Comparison of ENCODE assay signal across 24 cellular contexts in the genomic region with DNA sequence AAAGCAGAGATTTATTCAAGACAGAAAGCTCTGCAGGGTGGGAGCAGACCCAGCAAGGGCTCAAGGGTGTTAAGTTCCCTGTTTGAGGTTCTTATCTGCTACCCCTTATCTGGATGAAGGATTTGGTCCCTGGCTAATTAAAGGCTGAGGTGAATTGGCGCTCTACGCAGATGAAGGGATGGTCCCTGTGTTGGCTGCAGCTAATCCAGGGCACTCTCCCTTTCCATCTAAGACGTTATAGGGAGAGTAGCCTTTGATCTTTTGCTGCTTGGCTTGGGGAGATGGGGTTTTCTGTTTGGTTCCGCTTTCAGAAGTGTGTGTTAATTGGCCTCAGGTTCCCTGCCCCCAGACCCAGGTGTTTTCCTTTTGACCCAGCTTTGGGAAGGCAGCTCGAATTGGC. TPM values are rescaled to one million over a fixed set of nuclear protein-coding genes. Genes with fewer than 3 reads are reported as not detected.
DNase-seq lines count a peak whose midpoint lies in the region; ATAC-seq, FAIRE-seq and TF ChIP-seq lines count a peak whose summit lies in the region.
"Had no signal": no experiment of that assay in that cellular context is flagged by ENCODE, and none has a peak within 500 bp of the region (broad histone marks: within the 10 kb centered on the region; RNA-seq: fewer than 3 reads in every experiment).

No MANE protein-coding gene starts in this region.

- H3K23ac ChIP-seq in neuronal stem cell (ENCODE audit: low read depth, low read length, poor library complexity): no peak overlapping the region

- H3K9ac ChIP-seq in HepG2 (ENCODE audit: insufficient read depth, low read depth, low read length) (no peak overlapping the region), endodermal cell (ENCODE audit: extremely low read depth, low read length, poor library complexity, severe bottlenecking) (no peak overlapping the region), neuronal stem cell (ENCODE audit: low read depth, low read length, poor library complexity) (no peak overlapping the region)

- H4K20me1 ChIP-seq in HepG2 (ENCODE audit: insufficient read depth, low read length): no peaks in the 10 kb centered on the region

- H3K4ac ChIP-seq in neuronal stem cell (ENCODE audit: low read length): no peak overlapping the region

- H3K27me3 ChIP-seq in HepG2 (ENCODE audit: control insufficient read depth in 1 of 2, insufficient read depth in 2 of 2, low read length in 2 of 2) (peaks cover 2 to 20% of the 10 kb centered on the region in 2 experiments; a peak in 3 of 5 replicates), right lobe of liver (no peaks in the 10 kb centered on the region), endodermal cell (ENCODE audit: control insufficient read depth, insufficient read depth, low read length, poor library complexity, severe bottlenecking) (peaks cover 65% of the 10 kb centered on the region), neuronal stem cell (ENCODE audit: control insufficient read depth in 3 of 3, insufficient read depth in 3 of 3, low read depth in 1 of 3, low read length in 3 of 3) (no peaks in the 10 kb centered on the region)

- no peak overlapping the region for H2BK5ac ChIP-seq in neuronal stem cell (ENCODE audit: low read length)

- H2BK15ac ChIP-seq in neuronal stem cell (ENCODE audit: low read length): no peak overlapping the region

- H3K18ac ChIP-seq in neuronal stem cell (ENCODE audit: low read length): no peak overlapping the region

- no peak overlapping the region for H3K14ac ChIP-seq in neuronal stem cell (ENCODE audit: low read length)

- CTCF ChIA-PET in HepG2 (lab: Yijun Ruan, JAX; ENCODE audit: low intra/inter-chr PET ratio, low total read pairs): no interaction called here

- H3K36me3 Mint-ChIP-seq in endodermal cell (ENCODE audit: low read depth) (no peaks in the 10 kb centered on the region), glutamatergic neuron (ENCODE audit: unreplicated experiment) (no peaks in the 10 kb centered on the region)
- no peaks in the 10 kb centered on the region for H3K36me3 Mint-ChIP-seq in T-helper 2 cell treated with Interferon-gamma antibody and Interleukin-4, amounts not matched to agents 5 μg/mL and 100 μg/mL, for 36 hours (ENCODE audit: low read depth)

- TF ChIP-seq POLR2A in HepG2 (IDR thresholded peaks at IDR 0.05; ENCODE audit: insufficient read depth in 1 of 2, low read depth in 2 of 2, low read length in 2 of 2): no peak
- no peak for TF ChIP-seq POLR2A in right lobe of liver (IDR thresholded peaks at IDR 0.05)

- no peak overlapping the region for H3K4me3 ChIP-seq in HepG2 (replicated peaks in 1 of 3; ENCODE audit: insufficient read depth in 1 of 3, low read depth in 2 of 3, low read length in 3 of 3)
- H3K4me3 ChIP-seq in right lobe of liver: no peak overlapping the region
- no peak overlapping the region for H3K4me3 ChIP-seq in endodermal cell (ENCODE audit: low read length)
- no peak overlapping the region for H3K4me3 ChIP-seq in neuronal stem cell (ENCODE audit: low read length in 2 of 2)
- H3K4me3 ChIP-seq: A549 had no signal

- H2AFZ ChIP-seq in HepG2 (ENCODE audit: low read length): no peak overlapping the region
- peak overlapping the region; percentile 15 for H2AFZ ChIP-seq in neuronal stem cell (ENCODE audit: low read length)

- H4K8ac ChIP-seq in neuronal stem cell (ENCODE audit: low read depth, low read length): no peak overlapping the region

- no peak overlapping the region for H3K27ac Mint-ChIP-seq in endodermal cell
- no peak overlapping the region for H3K27ac Mint-ChIP-seq in glutamatergic neuron (ENCODE audit: unreplicated experiment)
- H3K27ac Mint-ChIP-seq in T-helper 2 cell treated with Interferon-gamma antibody and Interleukin-4, amounts not matched to agents 5 μg/mL and 100 μg/mL, for 36 hours: no peak overlapping the region
- H3K27ac Mint-ChIP-seq: CD4-positive, alpha-beta T cell had no signal

- no peak for TF ChIP-seq EP300 in HepG2 (IDR thresholded peaks at IDR 0.05; ENCODE audit: low read depth in 2 of 2, low read length in 2 of 2)
- TF ChIP-seq EP300 in HepG2 (CRISPR knock-in tag; IDR thresholded peaks at IDR 0.05; ENCODE audit: borderline replicate concordance): no peak

- H2BK12ac ChIP-seq in neuronal stem cell (ENCODE audit: low read length): no peak overlapping the region

- H3K79me2 ChIP-seq in HepG2 (ENCODE audit: insufficient read depth, low read length): no peaks in the 10 kb centered on the region

- H3K4me1 ChIP-seq in HepG2 (ENCODE audit: insufficient read depth, low read length) (no peaks in the 10 kb centered on the region), right lobe of liver (no peaks in the 10 kb centered on the region), endodermal cell (ENCODE audit: control insufficient read depth, insufficient read depth, low read length) (no peaks in the 10 kb centered on the region), neuronal stem cell (ENCODE audit: control insufficient read depth in 2 of 2, insufficient read depth in 1 of 2, low read depth in 1 of 2, low read length in 2 of 2) (peaks cover 0 to 9% of the 10 kb centered on the region in 2 donors)

- DNase-seq in HepG2 (ENCODE audit: low spot score) (no peak), right lobe of liver (no peak), endodermal cell (peak; percentile 68), neuronal stem cell (ENCODE audit: low spot score) (no peak), glutamatergic neuron (no peak)
- DNase-seq in T-helper 2 cell treated with Interferon-gamma antibody and Interleukin-4, amounts not matched to agents 5 μg/mL and 100 μg/mL, for 36 hours (ENCODE audit: low spot score): no peak
- DNase-seq in stimulated activated CD4-positive, alpha-beta T cell treated with anti-CD3 and anti-CD28 coated beads, Interleukin-4, amount 100 ng/mL, for 1 hour: no peak
- DNase-seq: AML-193; CD4-positive, alpha-beta T cell; DMS153; DMS79; GF-D8; HCEC 1CT; IMR-90; KBM-7 had no signal

- TF ChIP-seq CTCF in HepG2 (CRISPR knock-in tag; IDR thresholded peaks at IDR 0.05): no peak
- no peak for TF ChIP-seq CTCF in right lobe of liver (IDR thresholded peaks at IDR 0.05)
- TF ChIP-seq CTCF in endodermal cell (conservative IDR thresholded peaks at IDR 0.05): no peak
- TF ChIP-seq CTCF in glutamatergic neuron (IDR thresholded peaks at IDR 0.05; ENCODE audit: partially characterized antibody, unreplicated experiment): no peak

- no peaks in the 10 kb centered on the region for H3K36me3 ChIP-seq in HepG2 (replicated peaks in 1 of 2; ENCODE audit: control insufficient read depth in 1 of 2, insufficient read depth in 2 of 2, low read length in 2 of 2)
- H3K36me3 ChIP-seq in right lobe of liver: no peaks in the 10 kb centered on the region
- H3K36me3 ChIP-seq in endodermal cell (ENCODE audit: control insufficient read depth, insufficient read depth, low read length): no peaks in the 10 kb centered on the region
- no peaks in the 10 kb centered on the region for H3K36me3 ChIP-seq in neuronal stem cell (replicated peaks in 1 of 2; ENCODE audit: control insufficient read depth in 2 of 2, insufficient read depth in 2 of 2, low read length in 2 of 2)

- in situ Hi-C loops in HepG2 (cut with HindIII; ENCODE audit: extremely low pct_ligation_motif_present, low pct_unique_long_range_greater_than_20kb): no loop called here

- no TSS peak for BruUV-seq in HepG2 (replicated peaks; lab: Mats Ljungman, UMichigan)

- no peaks in the 10 kb centered on the region for H3K79me1 ChIP-seq in neuronal stem cell (ENCODE audit: low read depth, low read length)

- POLR2A ChIA-PET in HepG2 (lab: Yijun Ruan, JAX): no interaction called here

- H3K9me3 ChIP-seq in HepG2 (ENCODE audit: low read length) (no peaks in the 10 kb centered on the region), right lobe of liver (no peaks in the 10 kb centered on the region), endodermal cell (ENCODE audit: control insufficient read depth, low read length) (peaks cover 11% of the 10 kb centered on the region), neuronal stem cell (replicated peaks in 1 of 2; ENCODE audit: control insufficient read depth in 2 of 2, insufficient read depth in 1 of 2, low read depth in 1 of 2, low read length in 2 of 2) (peaks cover 0 to 3% of the 10 kb centered on the region in 2 donors)
- H3K9me3 ChIP-seq: A549 had no signal

- H2AK5ac ChIP-seq in neuronal stem cell (ENCODE audit: low read depth, low read length): no peak overlapping the region

- WGBS in HepG2 (ENCODE audit: low lambda C conversion rate): 14% methylated on average over 4 of the region's 5 CpGs
- 56% methylated on average over 5 of the region's 5 CpGs for WGBS in right lobe of liver (ENCODE audit: insufficient coverage, low coverage, low lambda C conversion rate, missing lambda C conversion rate)
- WGBS in endodermal cell (ENCODE audit: insufficient coverage in 1 of 2, insufficient read length in 1 of 2), 2 experiments: 64 to 100% methylated on average over 3 to 5 of the region's 5 CpGs
- WGBS in neuronal stem cell (ENCODE audit: extremely low coverage in 2 of 2, insufficient read length in 2 of 2, insufficient replicate concordance in 1 of 2), 2 donors: no CpG with 5 or more reads among the region's 5 CpGs

- H3K4me2 ChIP-seq in HepG2 (ENCODE audit: low read depth, low read length) (peak overlapping the region; percentile 13; the same call in 1 of the 2 replicates), neuronal stem cell (ENCODE audit: insufficient read depth, low read length, poor library complexity, severe bottlenecking) (no peak overlapping the region)
- H3K4me2 ChIP-seq: A549 had no signal

- H3K4me1 Mint-ChIP-seq in endodermal cell (peaks cover 7% of the 10 kb centered on the region), glutamatergic neuron (ENCODE audit: low read depth, unreplicated experiment) (no peaks in the 10 kb centered on the region)
- no peaks in the 10 kb centered on the region for H3K4me1 Mint-ChIP-seq in T-helper 2 cell treated with Interferon-gamma antibody and Interleukin-4, amounts not matched to agents 5 μg/mL and 100 μg/mL, for 36 hours (ENCODE audit: low read depth)

- no peak overlapping the region for H3K27ac ChIP-seq in HepG2 (ENCODE audit: extremely low read length, insufficient read depth, low read length)
- H3K27ac ChIP-seq in right lobe of liver: no peak overlapping the region
- H3K27ac ChIP-seq in endodermal cell (ENCODE audit: low read depth, low read length): no peak overlapping the region
- no peak overlapping the region for H3K27ac ChIP-seq in neuronal stem cell (replicated peaks; ENCODE audit: low read length)
- H3K27ac ChIP-seq: 22Rv1, A549, C4-2B, HL-60 had no signal

- intact Hi-C loops in HepG2 (cut with micrococcal nuclease; ENCODE audit: unreplicated experiment) (no loop called here), right lobe of liver (cut with DNase I) (no loop called here)

- H3K27me3 Mint-ChIP-seq in endodermal cell (ENCODE audit: insufficient read depth): peaks cover 88% of the 10 kb centered on the region
- H3K27me3 Mint-ChIP-seq in glutamatergic neuron (ENCODE audit: unreplicated experiment): peaks cover 8% of the 10 kb centered on the region
- peaks cover 15% of the 10 kb centered on the region for H3K27me3 Mint-ChIP-seq in T-helper 2 cell treated with Interferon-gamma antibody and Interleukin-4, amounts not matched to agents 5 μg/mL and 100 μg/mL, for 36 hours (ENCODE audit: low read depth)
- H3K27me3 Mint-ChIP-seq: CD4-positive, alpha-beta T cell had no signal

- no peak for TF ChIP-seq RAD21 in HepG2 (CRISPR knock-in tag; IDR thresholded peaks at IDR 0.05)

- H3K9me3 Mint-ChIP-seq in endodermal cell: peaks cover 17% of the 10 kb centered on the region
- no peaks in the 10 kb centered on the region for H3K9me3 Mint-ChIP-seq in glutamatergic neuron (ENCODE audit: unreplicated experiment)
- peaks cover 4% of the 10 kb centered on the region for H3K9me3 Mint-ChIP-seq in T-helper 2 cell treated with Interferon-gamma antibody and Interleukin-4, amounts not matched to agents 5 μg/mL and 100 μg/mL, for 36 hours

- FAIRE-seq in HepG2 (lab: Jason Lieb, UNC): no peak
- FAIRE-seq: A549, GM12891, GM19239 had no signal

- ATAC-seq in HepG2: peak; percentile 40; the same call in 2 of the 3 replicates
- no peak for ATAC-seq in right lobe of liver

- H3K4me3 Mint-ChIP-seq in endodermal cell (no peak overlapping the region), glutamatergic neuron (ENCODE audit: unreplicated experiment) (no peak overlapping the region)
- no peak overlapping the region for H3K4me3 Mint-ChIP-seq in T-helper 2 cell treated with Interferon-gamma antibody and Interleukin-4, amounts not matched to agents 5 μg/mL and 100 μg/mL, for 36 hours
- H3K4me3 Mint-ChIP-seq: CD4-positive, alpha-beta T cell had no signal

- no peak overlapping the region for H2BK120ac ChIP-seq in neuronal stem cell (ENCODE audit: low read depth, low read length)

- H4K91ac ChIP-seq in neuronal stem cell (ENCODE audit: low read depth, low read length, poor library complexity): no peak overlapping the region

RNA-seq across cellular contexts. Expression of gene FAM228A, which starts 17.0 kb away (rescaled TPM):
- total RNA-seq in HepG2 (2016; rRNA removed; fragmentation: Illumina TruSeq; extraction: Trizol) (not detected in 2 replicates), right lobe of liver (under 1 TPM in 3 of 6 experiments, not detected in 3; 0.12 to 0.22 (median 0.18) TPM), endodermal cell (under 1 TPM in 1 of 2 donors, not detected in 1; 0.53 TPM), glutamatergic neuron (ENCODE audit: unreplicated experiment) (0.69 TPM)
- not detected in 2 replicates for total RNA-seq in HepG2 (2016; cell fraction: cytosol; rRNA removed; fragmentation: Illumina TruSeq; extraction: Trizol; ENCODE audit: low read depth)
- total RNA-seq in HepG2 (2016; cell fraction: insoluble cytoplasmic fraction; rRNA removed; fragmentation: Illumina TruSeq; extraction: Trizol): not detected in 2 replicates
- not detected in 2 replicates for total RNA-seq in HepG2 (2016; cell fraction: membrane; rRNA removed; fragmentation: Illumina TruSeq; extraction: Trizol)
- total RNA-seq in HepG2 (2016; cell fraction: nucleus; rRNA removed; fragmentation: Illumina TruSeq; extraction: Trizol): not detected in 2 replicates
- polyA plus RNA-seq in HepG2 (2011; rRNA removed): not detected in 2 replicates
- not detected in 2 replicates for polyA plus RNA-seq in HepG2 (2011; cell fraction: cytosol; rRNA removed)
- polyA plus RNA-seq in HepG2 (2011; cell fraction: nucleus; rRNA removed): not detected in 2 replicates
- polyA plus RNA-seq in HepG2 (2012): 0.09 TPM in 1 of 2 replicates, not detected in the other
- not detected in 2 replicates for polyA plus RNA-seq in HepG2 (2016; cell fraction: cytosol; fragmentation: Illumina TruSeq; extraction: Trizol; ENCODE audit: low read depth)
- polyA plus RNA-seq in HepG2 (2016; cell fraction: insoluble cytoplasmic fraction; fragmentation: Illumina TruSeq; extraction: Trizol; ENCODE audit: low read depth): not detected in 2 replicates
- polyA plus RNA-seq in HepG2 (2016; cell fraction: membrane; fragmentation: Illumina TruSeq; extraction: Trizol; ENCODE audit: low read depth): not detected in 2 replicates
- polyA plus RNA-seq in HepG2 (2016; cell fraction: nucleus; fragmentation: Illumina TruSeq; extraction: Trizol; ENCODE audit: insufficient read depth, low read depth): not detected in 2 replicates
- not detected in 2 replicates for polyA minus RNA-seq in HepG2 (2011; rRNA and poly(A)+ RNA removed; ENCODE audit: low replicate concordance)
- not detected in 2 replicates for polyA minus RNA-seq in HepG2 (2011; cell fraction: cytosol; rRNA and poly(A)+ RNA removed)
- not detected in 2 replicates for polyA minus RNA-seq in HepG2 (2011; cell fraction: nucleus; rRNA and poly(A)+ RNA removed)
- 0.50 TPM for polyA plus RNA-seq in endodermal cell (2013, experiment 1 of 2)
- 0.29 TPM for polyA plus RNA-seq in endodermal cell (2013, experiment 2 of 2)
- 1.0 TPM for polyA plus RNA-seq in neuronal stem cell (2013, experiment 1 of 2)
- 0.61 TPM for polyA plus RNA-seq in neuronal stem cell (2013, experiment 2 of 2)
- total RNA-seq: Daoy, H4, HT1080, IMR-90 had no signal
- polyA plus RNA-seq: IMR-90 had no signal
